ENCODE assay signal across 8 cellular contexts in genomic region chr13:98141938-98142426, GRCh38. TPM values are rescaled to one million over a fixed set of nuclear protein-coding genes. Genes with fewer than 3 reads are reported as not detected.
DNase-seq lines count a peak whose midpoint lies in the region; ATAC-seq lines count a peak whose summit lies in the region.

No MANE protein-coding gene starts in this region.

- peak overlapping the region; percentile 2 for H4K8ac ChIP-seq in trophoblast cell (ENCODE audit: low read depth, low read length)

- H3K4me2 ChIP-seq in trophoblast cell (ENCODE audit: low read length) = peak overlapping the region; percentile 99

- no peak overlapping the region for H2BK5ac ChIP-seq in trophoblast cell (ENCODE audit: low read depth, low read length, poor library complexity)

- H3K9me3 ChIP-seq in SK-N-MC (ENCODE audit: low read depth, low read length) = no peaks in the 10 kb centered on the region
- no peaks in the 10 kb centered on the region for H3K9me3 ChIP-seq in trophoblast cell (ENCODE audit: insufficient read depth, low read depth, low read length)

- no peaks in the 10 kb centered on the region for H3K27me3 ChIP-seq in trophoblast cell (ENCODE audit: insufficient read depth, low read length)

- peaks cover 10% of the 10 kb centered on the region for H3K79me1 ChIP-seq in trophoblast cell (ENCODE audit: low read length)

- no peak overlapping the region for H3K14ac ChIP-seq in trophoblast cell (ENCODE audit: low read length)

- H3K9ac ChIP-seq in SK-N-MC (ENCODE audit: insufficient read length) = peak overlapping the region; percentile 62
- no peak overlapping the region for H3K9ac ChIP-seq in trophoblast cell (ENCODE audit: low read length)

- no peak overlapping the region for H4K91ac ChIP-seq in trophoblast cell (ENCODE audit: low read depth, low read length)

- ATAC-seq in HG02852 (IDR thresholded peaks at IDR 0.05; ENCODE audit: unreplicated experiment) (no peak), GM18858 (IDR thresholded peaks at IDR 0.05; ENCODE audit: unreplicated experiment) (no peak)

- peaks cover 2 to 13% of the 10 kb centered on the region in 2 experiments for H3K4me1 ChIP-seq in trophoblast cell (ENCODE audit: control insufficient read depth in 1 of 2, insufficient read depth in 2 of 2, low read length in 2 of 2)

- H3K79me2 ChIP-seq in trophoblast cell (ENCODE audit: control insufficient read depth, insufficient read depth, low read length, poor library complexity) = peaks cover 11% of the 10 kb centered on the region

- no peak overlapping the region for H3K27ac ChIP-seq in SK-N-MC
- H3K27ac ChIP-seq in trophoblast cell (ENCODE audit: low read depth, low read length) = no peak overlapping the region

- H3K36me3 ChIP-seq in SK-N-MC (ENCODE audit: insufficient read depth, low read length) (no peaks in the 10 kb centered on the region), trophoblast cell (ENCODE audit: control insufficient read depth in 1 of 2, insufficient read depth in 2 of 2, low read length in 2 of 2) (no peaks in the 10 kb centered on the region)

- DNase-seq in activated CD8-positive, alpha-beta memory T cell treated with anti-CD3 and anti-CD28 coated beads for 24 hours = peak; percentile 56
- no peak for DNase-seq in activated CD8-positive, alpha-beta memory T cell treated with anti-CD3 and anti-CD28 coated beads, Interleukin-2, amount 50 U/mL, for 4 hours
- DNase-seq in SK-N-MC (ENCODE audit: low read depth, low spot score) (no peak), glomerular visceral epithelial cell (ENCODE audit: extremely low spot score) (peak; percentile 25), trophoblast cell (peak; percentile 9 to 44), occipital lobe (lab: John Stamatoyannopoulos, UW) (no peak)

- no peak overlapping the region for H3K23ac ChIP-seq in trophoblast cell (ENCODE audit: low read length)

- H3K18ac ChIP-seq in trophoblast cell (ENCODE audit: low read length) = peak overlapping the region; percentile 21

- no peak overlapping the region for H2AK5ac ChIP-seq in trophoblast cell (ENCODE audit: low read length)

- H2BK12ac ChIP-seq in trophoblast cell (ENCODE audit: low read length) = no peak overlapping the region

- no peak overlapping the region for H3K4ac ChIP-seq in trophoblast cell (ENCODE audit: low read depth, low read length)

- no CpG with 5 or more reads among the region's 22 CpGs for WGBS in trophoblast cell (ENCODE audit: extremely low coverage, insufficient coverage, insufficient read length)

- H4K12ac ChIP-seq in trophoblast cell (ENCODE audit: low read depth, low read length) = no peak overlapping the region

- no peak overlapping the region for H2BK120ac ChIP-seq in trophoblast cell (ENCODE audit: insufficient read depth, low read length, poor library complexity)

- H3K4me3 ChIP-seq in SK-N-MC (peak overlapping the region; percentile 88), trophoblast cell (ENCODE audit: low read depth, low read length) (peak overlapping the region; percentile 87)

- peak overlapping the region; percentile 50 for H2AFZ ChIP-seq in trophoblast cell (ENCODE audit: insufficient read depth, low read length, poor library complexity)

RNA-seq across cellular contexts. Expression of gene FARP1, which starts 0.9 kb away (rescaled TPM):
- 110 and 123 TPM in 2 replicates for polyA plus RNA-seq in trophoblast cell (2013)
- total RNA-seq in occipital lobe = 86.7 TPM

RNA-seq across cellular contexts. Expression of gene RNF113B, which starts 35.1 kb away (rescaled TPM):
- not detected in 2 replicates for polyA plus RNA-seq in trophoblast cell (2013)
- total RNA-seq in occipital lobe = not detected

Comparison
In these comparisons a context has a peak if more than half of its experiments do, and no peak if none do; other contexts are left out.
1. DNase-seq: peak in activated CD8-positive, alpha-beta memory T cell treated with anti-CD3 and anti-CD28 coated beads for 24 hours (single experiment), glomerular visceral epithelial cell (single experiment) and trophoblast cell (2 of 2); none in activated CD8-positive, alpha-beta memory T cell treated with anti-CD3 and anti-CD28 coated beads, Interleukin-2, amount 50 U/mL, for 4 hours (single experiment), SK-N-MC (single experiment) and occipital lobe (single experiment).